ENCODE assay signal across 6 cellular contexts in the genomic region with DNA sequence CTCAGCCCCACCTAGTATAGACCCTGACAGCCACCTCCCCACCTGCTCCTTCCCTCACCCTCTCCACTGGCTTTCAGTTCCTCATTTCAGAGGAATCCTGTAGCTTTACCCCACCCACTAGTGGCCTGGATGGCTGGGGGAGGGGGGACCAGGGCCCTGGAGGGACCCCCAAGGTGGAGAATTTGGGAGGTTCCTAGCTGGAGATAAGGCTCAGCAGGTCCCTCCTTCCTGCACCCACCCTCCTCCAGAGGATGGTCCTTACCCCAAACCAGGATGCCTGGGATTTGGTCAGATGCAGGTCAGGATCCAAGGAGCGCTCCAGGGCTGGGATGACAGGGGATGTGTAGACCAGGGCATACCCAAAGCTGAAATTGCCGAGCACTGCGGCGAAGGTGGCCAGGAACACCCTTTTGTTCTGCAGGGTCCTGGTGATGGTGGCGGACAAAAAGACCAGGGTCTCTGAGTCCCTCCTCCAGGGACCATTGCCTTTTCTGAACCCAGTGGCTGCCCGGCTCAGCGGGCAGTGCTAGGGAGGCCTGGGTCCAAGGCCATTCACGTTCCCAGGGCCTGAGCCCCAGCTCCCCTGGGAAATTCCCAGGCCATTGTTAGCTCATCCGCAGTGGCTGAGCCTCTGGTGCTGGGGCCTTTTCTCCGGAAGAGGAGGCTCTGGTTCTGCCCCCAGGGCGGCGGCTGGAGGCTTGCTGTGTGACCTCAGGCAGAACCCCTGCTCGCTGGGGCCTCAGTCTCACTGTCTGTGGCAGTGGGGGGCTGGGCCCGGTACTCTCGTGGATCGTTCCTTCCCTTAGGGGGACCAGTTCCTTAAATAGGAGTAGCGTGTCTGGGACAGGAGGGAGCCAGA.
DNase-seq lines count a peak whose midpoint lies in the region; ATAC-seq lines count a peak whose summit lies in the region.

No MANE protein-coding gene starts in this region.

- ATAC-seq in HG03139 (IDR thresholded peaks at IDR 0.05; ENCODE audit: unreplicated experiment) (peak; percentile 36), memory B cell (ENCODE audit: low read depth) (peak; percentile 61)
- peak; percentile 21 for ATAC-seq in activated naive CD8-positive, alpha-beta T cell treated with anti-CD3 and anti-CD28 coated beads, Interleukin-2, amount 50 U/mL, for 24 hours

- H3K36me3 Mint-ChIP-seq in activated naive CD8-positive, alpha-beta T cell treated with anti-CD3 and anti-CD28 coated beads, Interleukin-2, amount 50 U/mL, for 24 hours (ENCODE audit: low read depth): no peaks in the 10 kb centered on the region
- H3K36me3 Mint-ChIP-seq in memory B cell: peaks cover 6% of the 10 kb centered on the region

- H3K4me1 Mint-ChIP-seq in activated naive CD8-positive, alpha-beta T cell treated with anti-CD3 and anti-CD28 coated beads, Interleukin-2, amount 50 U/mL, for 24 hours: peaks cover 11% of the 10 kb centered on the region
- H3K4me1 Mint-ChIP-seq in memory B cell: peaks cover 23% of the 10 kb centered on the region

- H3K27me3 Mint-ChIP-seq in activated naive CD8-positive, alpha-beta T cell treated with anti-CD3 and anti-CD28 coated beads, Interleukin-2, amount 50 U/mL, for 24 hours: no peaks in the 10 kb centered on the region
- H3K27me3 Mint-ChIP-seq in memory B cell: no peaks in the 10 kb centered on the region

- H3K9me3 Mint-ChIP-seq in activated naive CD8-positive, alpha-beta T cell treated with anti-CD3 and anti-CD28 coated beads, Interleukin-2, amount 50 U/mL, for 24 hours: no peaks in the 10 kb centered on the region
- H3K9me3 Mint-ChIP-seq in memory B cell: no peaks in the 10 kb centered on the region

- H3K4me3 Mint-ChIP-seq in activated naive CD8-positive, alpha-beta T cell treated with anti-CD3 and anti-CD28 coated beads, Interleukin-2, amount 50 U/mL, for 24 hours: peak overlapping the region; percentile 78
- peak overlapping the region; percentile 91 for H3K4me3 Mint-ChIP-seq in memory B cell

- DNase-seq in DMS53 (lab: John Stamatoyannopoulos, UW): peak; percentile 70
- no peak for DNase-seq in DMS53 treated with DMSO at 0.1 percent for 48 hours (lab: John Stamatoyannopoulos, UW; ENCODE audit: unreplicated experiment)
- DNase-seq in activated naive CD8-positive, alpha-beta T cell treated with anti-CD3 and anti-CD28 coated beads, Interleukin-2, amount 50 U/mL, for 24 hours: peak; percentile 41
- DNase-seq in memory B cell (ENCODE audit: low spot score in 2 of 2): no peak
- DNase-seq in effector CD4-positive, alpha-beta T cell: no peak

- H3K27ac Mint-ChIP-seq in activated naive CD8-positive, alpha-beta T cell treated with anti-CD3 and anti-CD28 coated beads, Interleukin-2, amount 50 U/mL, for 24 hours: no peak overlapping the region
- H3K27ac Mint-ChIP-seq in memory B cell: peak overlapping the region; percentile 80

Comparison
In these comparisons a context has a peak if more than half of its experiments do, and no peak if none do; other contexts are left out.
1. DNase-seq: peak in DMS53 (single experiment) and activated naive CD8-positive, alpha-beta T cell treated with anti-CD3 and anti-CD28 coated beads, Interleukin-2, amount 50 U/mL, for 24 hours (single experiment); none in DMS53 treated with DMSO at 0.1 percent for 48 hours (single experiment), memory B cell (0 of 2) and effector CD4-positive, alpha-beta T cell (single experiment).
2. Peak in every context shown above with its lines, with median percentiles within 50 percentile points of each other: ATAC-seq.